18 cellular contexts compared by ENCODE assay signal in the genomic region with DNA sequence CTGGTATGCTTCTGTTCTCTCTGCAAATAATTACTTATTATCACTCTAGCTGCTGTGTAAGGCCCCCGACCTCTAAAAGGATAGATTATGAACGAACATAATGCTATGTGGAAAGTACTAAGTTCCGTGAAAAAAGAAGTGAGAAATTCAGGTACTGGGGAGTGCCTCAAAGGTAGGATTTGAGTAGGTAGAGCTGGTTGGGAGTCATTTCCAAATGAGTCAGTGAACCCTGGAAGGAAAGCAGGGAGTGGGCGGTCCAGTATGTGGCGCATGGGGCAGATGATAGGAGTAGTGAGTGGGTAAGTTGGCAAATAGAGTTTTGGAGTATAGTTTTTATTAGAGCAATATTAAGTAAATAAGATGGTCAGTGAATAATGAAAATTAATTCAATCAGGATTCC. TPM values are rescaled to one million over a fixed set of nuclear protein-coding genes. Genes with fewer than 3 reads are reported as not detected.
DNase-seq lines count a peak whose midpoint lies in the region; ATAC-seq, FAIRE-seq and TF ChIP-seq lines count a peak whose summit lies in the region.
"Had no signal": no experiment of that assay in that cellular context is flagged by ENCODE, and none has a peak within 500 bp of the region (broad histone marks: within the 10 kb centered on the region; RNA-seq: fewer than 3 reads in every experiment).

No MANE protein-coding gene starts in this region.

- no peaks in the 10 kb centered on the region for H3K9me3 ChIP-seq in A549
- H3K9me3 ChIP-seq in MG63: no peaks in the 10 kb centered on the region
- H3K9me3 ChIP-seq in prostate gland: no peaks in the 10 kb centered on the region
- no peaks in the 10 kb centered on the region for H3K9me3 ChIP-seq in vagina
- H3K9me3 ChIP-seq: ovary, tibial artery had no signal

- H3K27ac Mint-ChIP-seq in MCF 10A (ENCODE audit: low read depth, unreplicated experiment): peak overlapping the region; percentile 98

- CTCF ChIA-PET in A549 (lab: Yijun Ruan, JAX): no interaction called here
- CTCF ChIA-PET in MCF 10A (lab: Yijun Ruan, JAX): interaction anchor here (0.6 to 2.8 kb wide), 3 partner anchors 25 to 156 kb away, joined by 3 to 10 read pairs (median 6); no protein-coding TSS in a partner anchor

- ATAC-seq in A549: no peak
- ATAC-seq: K562 had no signal

- intact Hi-C loops in MCF 10A (cut with micrococcal nuclease): loop anchor here (5.0 to 10.0 kb wide), 3 partner anchors 241 to 337 kb away; no protein-coding TSS in a partner anchor
- intact Hi-C loops in prostate gland (cut with DNase I): no loop called here
- intact Hi-C loops in vagina (cut with DNase I): no loop called here

- H3K4me1 ChIP-seq in A549 (peaks cover 56% of the 10 kb centered on the region), prostate gland (replicated peaks) (no peaks in the 10 kb centered on the region), vagina (peaks cover 46% of the 10 kb centered on the region)

- no peak for TF ChIP-seq POLR2A in A549 (IDR thresholded peaks at IDR 0.05; ENCODE audit: low read length)
- no peak for TF ChIP-seq POLR2A in prostate gland (IDR thresholded peaks at IDR 0.05)
- TF ChIP-seq POLR2A in vagina (IDR thresholded peaks at IDR 0.05): no peak

- H3K4me3 ChIP-seq in A549: no peak overlapping the region
- H3K4me3 ChIP-seq in MG63: peak overlapping the region; percentile 77
- no peak overlapping the region for H3K4me3 ChIP-seq in prostate gland
- no peak overlapping the region for H3K4me3 ChIP-seq in vagina
- H3K4me3 ChIP-seq: K562, ovary, tibial artery had no signal

- POLR2A ChIA-PET in A549 (lab: Yijun Ruan, JAX): no interaction called here
- POLR2A ChIA-PET in MCF 10A (lab: Yijun Ruan, JAX): interaction anchor here (0.7 to 10.3 kb wide), 22 partner anchors 10 to 1396 kb away, joined by 3 to 197 read pairs (median 6); no protein-coding TSS in a partner anchor

- peak overlapping the region in 1 of 2 experiments; percentile 73; a peak in 3 of 6 replicates for H3K27ac ChIP-seq in A549
- no peak overlapping the region for H3K27ac ChIP-seq in prostate gland
- H3K27ac ChIP-seq in vagina: no peak overlapping the region

- no peak for TF ChIP-seq RAD21 in A549 (conservative IDR thresholded peaks at IDR 0.05 in 1 of 2, IDR thresholded peaks at IDR 0.05 in 1 of 2)

- DNase-seq in A549 (ENCODE audit: low read depth in 1 of 2, low spot score in 1 of 2) (no peak), MG63 (peak; percentile 75), MCF 10A (ENCODE audit: unreplicated experiment) (peak; percentile 84), kidney tubule cell (ENCODE audit: low spot score) (peak; percentile 72), prostate gland (ENCODE audit: low spot score) (no peak), hippocampal formation (lab: John Stamatoyannopoulos, UW) (no peak), vagina (ENCODE audit: extremely low spot score in 2 of 2) (no peak)
- no peak for DNase-seq in stimulated activated CD4-positive, alpha-beta T cell treated with anti-CD3 and anti-CD28 coated beads, Interleukin-1b, Interleukin-23, amount 100 ng/mL, for 48 hours
- DNase-seq: activated CD4-positive, CD25-positive, alpha-beta regulatory T cell treated with anti-CD3 and anti-CD28 coated beads, Interleukin-2, amount 50 U/mL, for 72 hours; activated T-cell treated with anti-CD3 and anti-CD28 coated beads for 4 hours; DMS 273 treated with DMSO at 0.1 percent for 48 hours; effector CD4-positive, alpha-beta T cell; NCI-H187 treated with DMSO at 0.1 percent for 48 hours; ovary; stimulated activated CD8-positive, alpha-beta memory T cell treated with anti-CD3 and anti-CD28 coated beads, Interleukin-4, amount 100 ng/mL, for 48 hours; tibial artery had no signal

- TF ChIP-seq CTCF in A549 (IDR thresholded peaks at IDR 0.05) (no peak), MCF 10A (IDR thresholded peaks at IDR 0.05; ENCODE audit: unreplicated experiment) (no peak), prostate gland (IDR thresholded peaks at IDR 0.05) (no peak), vagina (IDR thresholded peaks at IDR 0.05) (no peak)

- TF ChIP-seq EP300 in A549 (IDR thresholded peaks at IDR 0.05): no peak

- WGBS in A549 (ENCODE audit: missing lambda C conversion rate): 59% methylated on average over 5 of the region's 5 CpGs
- WGBS in prostate gland: 78% methylated on average over 5 of the region's 5 CpGs

- H3K36me3 ChIP-seq in MG63: peaks cover 8% of the 10 kb centered on the region; the same call in 1 of the 2 replicates
- no peaks in the 10 kb centered on the region for H3K36me3 ChIP-seq in prostate gland
- H3K36me3 ChIP-seq in vagina: no peaks in the 10 kb centered on the region
- H3K36me3 ChIP-seq: ovary, tibial artery had no signal

- H3K4me2 ChIP-seq in A549: peak overlapping the region; percentile 89

- H3K9me3 Mint-ChIP-seq in MCF 10A (ENCODE audit: unreplicated experiment): no peaks in the 10 kb centered on the region

- H3K36me3 Mint-ChIP-seq in MCF 10A (ENCODE audit: insufficient read depth, unreplicated experiment): peaks cover 22% of the 10 kb centered on the region

- BruUV-seq in MCF 10A (replicated peaks; lab: Mats Ljungman, UMichigan): no TSS peak

- H3K27me3 Mint-ChIP-seq in MCF 10A (ENCODE audit: insufficient read depth, unreplicated experiment): no peaks in the 10 kb centered on the region

- H3K4me3 Mint-ChIP-seq in MCF 10A (ENCODE audit: unreplicated experiment): peak overlapping the region; percentile 98

- no peak for FAIRE-seq in A549 (lab: Jason Lieb, UNC)
- FAIRE-seq: GM12891 had no signal

- H3K27me3 ChIP-seq in MG63 (no peaks in the 10 kb centered on the region), prostate gland (replicated peaks; ENCODE audit: insufficient read depth) (no peaks in the 10 kb centered on the region), vagina (no peaks in the 10 kb centered on the region)
- H3K27me3 ChIP-seq: ovary, tibial artery had no signal

- H3K4me1 Mint-ChIP-seq in MCF 10A (ENCODE audit: insufficient read depth, unreplicated experiment): peaks cover 34% of the 10 kb centered on the region

TF ChIP-seq in A549, 52 proteins besides CTCF, POLR2A, EP300 and RAD21:
- TF ChIP-seq HOXB5 (CRISPR knock-in tag; IDR thresholded peaks at IDR 0.05) (no peak), RFX5 (IDR thresholded peaks at IDR 0.05) (no peak), HOXB13 (CRISPR knock-in tag; IDR thresholded peaks at IDR 0.05; ENCODE audit: low read depth) (no peak), SREBF2 (IDR thresholded peaks at IDR 0.05) (no peak), MAFK (IDR thresholded peaks at IDR 0.05; ENCODE audit: partially characterized antibody) (no peak), JUN (IDR thresholded peaks at IDR 0.05) (no peak), CBX2 (IDR thresholded peaks at IDR 0.05; ENCODE audit: borderline replicate concordance, low read depth) (no peak), ZNF302 (CRISPR knock-in tag; IDR thresholded peaks at IDR 0.05) (no peak), CHD4 (IDR thresholded peaks at IDR 0.05; ENCODE audit: borderline replicate concordance) (no peak), HOXA7 (CRISPR knock-in tag; IDR thresholded peaks at IDR 0.05) (no peak), JUNB (IDR thresholded peaks at IDR 0.05) (no peak), RNF2 (IDR thresholded peaks at IDR 0.05; ENCODE audit: borderline replicate concordance, low read depth) (no peak)
- TF ChIP-seq, protein P1, sequence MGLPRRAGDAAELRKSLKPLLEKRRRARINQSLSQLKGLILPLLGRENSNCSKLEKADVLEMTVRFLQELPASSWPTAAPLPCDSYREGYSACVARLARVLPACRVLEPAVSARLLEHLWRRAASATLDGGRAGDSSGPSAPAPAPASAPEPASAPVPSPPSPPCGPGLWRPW (IDR thresholded peaks at IDR 0.05): no peak
- TF ChIP-seq, protein P2, sequence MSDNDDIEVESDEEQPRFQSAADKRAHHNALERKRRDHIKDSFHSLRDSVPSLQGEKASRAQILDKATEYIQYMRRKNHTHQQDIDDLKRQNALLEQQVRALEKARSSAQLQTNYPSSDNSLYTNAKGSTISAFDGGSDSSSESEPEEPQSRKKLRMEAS (IDR thresholded peaks at IDR 0.05): no peak
- TF ChIP-seq, protein P3, sequence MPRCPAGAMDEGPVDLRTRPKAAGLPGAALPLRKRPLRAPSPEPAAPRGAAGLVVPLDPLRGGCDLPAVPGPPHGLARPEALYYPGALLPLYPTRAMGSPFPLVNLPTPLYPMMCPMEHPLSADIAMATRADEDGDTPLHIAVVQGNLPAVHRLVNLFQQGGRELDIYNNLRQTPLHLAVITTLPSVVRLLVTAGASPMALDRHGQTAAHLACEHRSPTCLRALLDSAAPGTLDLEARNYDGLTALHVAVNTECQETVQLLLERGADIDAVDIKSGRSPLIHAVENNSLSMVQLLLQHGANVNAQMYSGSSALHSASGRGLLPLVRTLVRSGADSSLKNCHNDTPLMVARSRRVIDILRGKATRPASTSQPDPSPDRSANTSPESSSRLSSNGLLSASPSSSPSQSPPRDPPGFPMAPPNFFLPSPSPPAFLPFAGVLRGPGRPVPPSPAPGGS (IDR thresholded peaks at IDR 0.05): no peak

RNA-seq across cellular contexts. Expression of a gene that starts 2.4 kb away (rescaled TPM):
- polyA plus RNA-seq in A549 (2011; rRNA removed) (11.9 and 12.4 TPM in 2 replicates), A549 (2017; fragmentation: RNase III; extraction: RNeasy Plus Mini Kit Qiagen cat#74134 plus additional on column Dnase treatment) (3.1 to 3.2 TPM (median 3.1 TPM) in 3 replicates)
- 2.4 and 3.1 TPM in 2 replicates for polyA plus RNA-seq in A549 (2012; cell fraction: cytosol; rRNA removed)
- 5.6 TPM in 2 replicates for polyA plus RNA-seq in A549 (2012; cell fraction: nucleus; rRNA removed)
- polyA minus RNA-seq in A549 (2011; rRNA and poly(A)+ RNA removed): 13.1 and 13.9 TPM in 2 replicates
- 2.5 and 3.7 TPM in 2 replicates for total RNA-seq in MG63 (2014; rRNA removed; shearing (Covaris generic); ENCODE audit: low replicate concordance)
- total RNA-seq in MCF 10A (2022) (30.9 and 37.7 TPM in 2 replicates), prostate gland (10 to 100 TPM in 1 of 2 donors, 1 to 10 TPM in 1; 6.5 to 11.9 TPM), vagina (16.7 TPM)

Comparison
In these comparisons a context has a peak if more than half of its experiments do, and no peak if none do; other contexts are left out.
1. DNase-seq: peak in MG63 (single experiment), MCF 10A (single experiment) and kidney tubule cell (single experiment); none in A549 (0 of 2), stimulated activated CD4-positive, alpha-beta T cell treated with anti-CD3 and anti-CD28 coated beads, Interleukin-1b, Interleukin-23, amount 100 ng/mL, for 48 hours (single experiment), prostate gland (single experiment), hippocampal formation (0 of 2) and vagina (0 of 2).